Comparison of ENCODE assay signal across 1 cellular context in the genomic region with DNA sequence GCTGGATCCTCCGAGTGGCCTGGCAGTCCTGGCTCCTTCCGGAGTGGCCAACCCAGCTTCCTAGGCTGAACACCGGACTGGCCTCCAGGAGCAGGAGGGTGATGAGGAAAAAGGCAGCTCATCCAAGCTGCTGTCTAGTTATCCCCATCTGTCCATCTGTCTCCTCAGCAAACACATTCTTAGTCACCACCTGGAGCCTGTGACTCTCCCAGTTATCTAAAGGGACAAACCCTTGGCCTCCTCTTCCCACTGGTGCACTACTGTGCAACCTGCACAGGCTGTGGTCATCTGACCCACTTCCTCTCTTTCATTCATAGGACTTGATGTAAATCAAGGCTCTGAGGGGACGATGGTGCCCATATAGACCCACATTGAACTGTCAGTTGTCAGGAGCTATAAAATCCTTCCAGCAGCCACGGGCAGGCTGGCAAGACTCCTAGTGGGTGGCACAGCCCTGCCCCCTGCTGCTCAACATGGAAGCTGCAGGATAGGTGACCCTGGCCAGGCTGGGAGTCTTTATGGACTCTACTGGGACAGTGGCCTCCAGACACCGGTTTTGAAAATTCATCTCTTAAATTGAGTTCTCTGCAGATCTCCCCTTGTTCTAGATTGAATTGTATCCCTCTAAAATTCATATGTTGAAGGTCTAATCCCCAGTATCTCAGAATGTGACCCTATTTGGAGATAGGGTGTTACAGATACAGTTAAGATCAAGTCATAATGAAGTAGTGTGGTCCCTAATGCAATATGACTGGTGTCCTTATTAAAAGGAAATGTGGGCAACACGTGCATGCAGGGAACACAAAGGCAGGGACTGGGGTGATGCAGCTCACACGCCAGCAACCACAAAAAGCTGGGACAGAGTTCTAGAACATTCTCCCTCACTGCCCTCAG.
A peak's percentile ranks its signal among the peaks of the same experiment; 100 is the strongest.
TF ChIP-seq lines count a peak whose summit lies in the region.

No MANE protein-coding gene starts in this region.

TF ChIP-seq in IMR-90, 13 proteins besides CTCF, POLR2A, EP300 and RAD21:
- TF ChIP-seq SMC3 (IDR thresholded peaks at IDR 0.05; ENCODE audit: low read depth, low read length) = peak; percentile 90
- TF ChIP-seq CHD1 (IDR thresholded peaks at IDR 0.05; ENCODE audit: low read depth, low read length) = no peak
